ENCODE assay signal across 14 cellular contexts in genomic region chr7:50535291-50535711, GRCh38. TPM values are rescaled to one million over a fixed set of nuclear protein-coding genes. Genes with fewer than 3 reads are reported as not detected.
A peak's percentile ranks its signal among the peaks of the same experiment; 100 is the strongest.
DNase-seq lines count a peak whose midpoint lies in the region; ATAC-seq, FAIRE-seq and TF ChIP-seq lines count a peak whose summit lies in the region.
"Not testable (repeated sequence)": the region's sequence is repeated elsewhere in the genome, so short reads cannot be mapped to it uniquely, and the experiment has no call there.
"Had no signal": no experiment of that assay in that cellular context is flagged by ENCODE, and none has a peak within 500 bp of the region (broad histone marks: within the 10 kb centered on the region; RNA-seq: fewer than 3 reads in every experiment).

No MANE protein-coding gene starts in this region.

- TF ChIP-seq CTCF in CD14-positive monocyte (IDR thresholded peaks at IDR 0.05); HCT116 (IDR thresholded peaks at IDR 0.05 in 2 of 3, conservative IDR thresholded peaks at IDR 0.05 in 1 of 3; ENCODE audit: borderline replicate concordance in 1 of 3, insufficient read depth in 1 of 3, low read depth in 2 of 3, low read length in 2 of 3); Panc1 (IDR thresholded peaks at IDR 0.05); H1 (IDR thresholded peaks at IDR 0.05; ENCODE audit: control extremely low read depth in 1 of 3, insufficient read depth in 1 of 3, low read depth in 1 of 3, low read length in 3 of 3); glutamatergic neuron (IDR thresholded peaks at IDR 0.05; ENCODE audit: partially characterized antibody, unreplicated experiment): not testable (repeated sequence)

- H4K8ac ChIP-seq in H1 (ENCODE audit: extremely low read depth, insufficient read depth, low read length); neuronal stem cell (ENCODE audit: low read depth, low read length): not testable (repeated sequence)

- not testable (repeated sequence) for H3K18ac ChIP-seq in H1 (ENCODE audit: extremely low read depth, low read length); neuronal stem cell (ENCODE audit: low read length)

- H3K4me2 ChIP-seq in HCT116 (ENCODE audit: low read length), result peak overlapping the region; percentile 90
- not testable (repeated sequence) for H3K4me2 ChIP-seq in H1 (ENCODE audit: insufficient read depth in 1 of 2, low read depth in 2 of 2, low read length in 2 of 2); neuronal stem cell (ENCODE audit: insufficient read depth, low read length, poor library complexity, severe bottlenecking)

- not testable (repeated sequence) for H3K9me3 Mint-ChIP-seq in CD14-positive monocyte; activated T-cell treated with anti-CD3 and anti-CD28 coated beads, Interleukin-2, amount 50 U/mL, for 72 hours
- H3K9me3 Mint-ChIP-seq in glutamatergic neuron (ENCODE audit: unreplicated experiment), result peaks cover 24% of the 10 kb centered on the region

- ATAC-seq in HCT116, result peak; percentile 7
- ATAC-seq in Panc1; activated T-cell treated with anti-CD3 and anti-CD28 coated beads, Interleukin-2, amount 50 U/mL, for 72 hours (replicated peaks in 1 of 2): not testable (repeated sequence)

- H4K5ac ChIP-seq in H1 (ENCODE audit: insufficient read length, low read depth, low read length), result not testable (repeated sequence)

- CTCF ChIA-PET in HCT116 (lab: Charles Lee), result interaction anchor here (0.9 kb wide), 1 partner anchor 625 kb away, joined by 4 read pairs; no protein-coding TSS in a partner anchor
- CTCF ChIA-PET in Panc1 (lab: Charles Lee), result not testable (repeated sequence)
- CTCF ChIA-PET in H1 (lab: Charles Lee; ENCODE audit: partially characterized antibody), result interaction anchor here (0.7 to 1.3 kb wide), 3 partner anchors 21 to 64 kb away, joined by 3 to 5 read pairs (median 3); no protein-coding TSS in a partner anchor

- peaks cover 11% of the 10 kb centered on the region for H3K4me1 Mint-ChIP-seq in CD14-positive monocyte
- peaks cover 35% of the 10 kb centered on the region for H3K4me1 Mint-ChIP-seq in activated T-cell treated with anti-CD3 and anti-CD28 coated beads, Interleukin-2, amount 50 U/mL, for 72 hours (ENCODE audit: low read depth)
- H3K4me1 Mint-ChIP-seq in glutamatergic neuron (ENCODE audit: low read depth, unreplicated experiment), result peaks cover 36% of the 10 kb centered on the region

- POLR2A ChIA-PET in HCT116 (lab: Charles Lee); Panc1 (lab: Charles Lee); H1 (lab: Charles Lee; ENCODE audit: partially characterized antibody): not testable (repeated sequence)

- not testable (repeated sequence) for H3K79me2 ChIP-seq in HCT116 (ENCODE audit: insufficient read depth, low read length); H1 (ENCODE audit: control insufficient read depth in 1 of 2, insufficient read depth in 2 of 2, low read length in 2 of 2)

- not testable (repeated sequence) for TF ChIP-seq RAD21 in HCT116 (IDR thresholded peaks at IDR 0.05; ENCODE audit: low read depth); H1 (IDR thresholded peaks at IDR 0.05 in 1 of 2, conservative IDR thresholded peaks at IDR 0.05 in 1 of 2; ENCODE audit: low read depth in 2 of 2, low read length in 2 of 2)

- H2BK15ac ChIP-seq in H1 (ENCODE audit: low read length); neuronal stem cell (ENCODE audit: low read length): not testable (repeated sequence)

- not testable (repeated sequence) for H3K79me1 ChIP-seq in H1 (ENCODE audit: low read depth, low read length); neuronal stem cell (ENCODE audit: low read depth, low read length)

- H3K56ac ChIP-seq in H1 (replicated peaks; ENCODE audit: insufficient read length, low read depth, low read length), result not testable (repeated sequence)

- H2AFZ ChIP-seq in HCT116 (ENCODE audit: low read depth, low read length, poor library complexity, severe bottlenecking); H1 (ENCODE audit: low read length); neuronal stem cell (ENCODE audit: low read length): not testable (repeated sequence)

- H4K20me1 ChIP-seq in HCT116 (ENCODE audit: insufficient read depth); H1 (replicated peaks in 1 of 2; ENCODE audit: control insufficient read depth in 1 of 2, insufficient read depth in 2 of 2, low read length in 2 of 2): not testable (repeated sequence)

- H3K36me3 ChIP-seq in HCT116 (ENCODE audit: control insufficient read depth in 1 of 2, insufficient read depth in 2 of 2, low read length in 2 of 2); Panc1 (ENCODE audit: control insufficient read depth, insufficient read depth, low read length); H1 (ENCODE audit: control insufficient read depth in 2 of 4, insufficient read depth in 4 of 4, low read length in 3 of 4); neuronal stem cell (replicated peaks in 1 of 2; ENCODE audit: control insufficient read depth in 2 of 2, insufficient read depth in 2 of 2, low read length in 2 of 2): not testable (repeated sequence)

- not testable (repeated sequence) for H3K4ac ChIP-seq in H1 (replicated peaks; ENCODE audit: insufficient read length, low read depth, low read length); neuronal stem cell (ENCODE audit: low read length)

- H3K4me3 ChIP-seq in HCT116 (replicated peaks in 1 of 2; ENCODE audit: low read depth in 1 of 2, low read length in 2 of 2), result peak overlapping the region in 1 of 2 experiments; percentile 45; a peak in 1 of 4 replicates
- not testable (repeated sequence) for H3K4me3 ChIP-seq in Panc1 (ENCODE audit: low read depth in 2 of 2, low read length in 2 of 2); H1 (ENCODE audit: extremely low read depth in 1 of 4, insufficient read depth in 2 of 4, low read depth in 3 of 4, low read length in 4 of 4); neuronal stem cell (ENCODE audit: low read length in 2 of 2)

- not testable (repeated sequence) for DNase-seq in CD14-positive monocyte (ENCODE audit: low spot score); HCT116 (ENCODE audit: low read depth, low spot score); Panc1 (ENCODE audit: low read depth, low spot score); activated T-cell treated with anti-CD3 and anti-CD28 coated beads, Interleukin-2, amount 50 U/mL, for 72 hours; H1 (ENCODE audit: low read depth in 1 of 2, low spot score in 2 of 2); glutamatergic neuron; neuronal stem cell (ENCODE audit: low spot score)

- TSS peak; percentile 70 for BruUV-seq in HCT116 (replicated peaks; lab: Mats Ljungman, UMichigan)
- BruUV-seq in Panc1 (replicated peaks; lab: Mats Ljungman, UMichigan), result not testable (repeated sequence)

- not testable (repeated sequence) for H3K9me3 ChIP-seq in HCT116 (ENCODE audit: control insufficient read depth in 1 of 2, insufficient read depth in 1 of 2, low read depth in 1 of 2, low read length in 2 of 2); Panc1 (ENCODE audit: control insufficient read depth, insufficient read depth, low read depth, low read length); H1 (ENCODE audit: insufficient read depth in 2 of 2, low read depth in 1 of 2, low read length in 1 of 2); neuronal stem cell (replicated peaks in 1 of 2; ENCODE audit: control insufficient read depth in 2 of 2, insufficient read depth in 1 of 2, low read depth in 1 of 2, low read length in 2 of 2)

- in situ Hi-C loops in Panc1 (cut with HindIII; ENCODE audit: low pct_unique_long_range_greater_than_20kb, low sequenced_read_pairs), result not testable (repeated sequence)

- H3K9ac ChIP-seq in HCT116 (ENCODE audit: low read length), result 0 out of 2 replicates have a peak overlapping the region, but pooled peaks have one; percentile 30
- H3K9ac ChIP-seq in H1 (replicated peaks in 1 of 4; ENCODE audit: extremely low read depth in 1 of 4, low read depth in 3 of 4, low read length in 3 of 4), result not testable (repeated sequence)
- H3K9ac ChIP-seq in neuronal stem cell (ENCODE audit: low read depth, low read length, poor library complexity), result peak overlapping the region; percentile 10

- not testable (repeated sequence) for H4K91ac ChIP-seq in H1 (replicated peaks; ENCODE audit: insufficient read length, low read length)
- peak overlapping the region; percentile 11 for H4K91ac ChIP-seq in neuronal stem cell (ENCODE audit: low read depth, low read length, poor library complexity)

- H3K4me3 Mint-ChIP-seq in CD14-positive monocyte, result peak overlapping the region in 1 of 2 donors; percentile 24
- H3K4me3 Mint-ChIP-seq in activated T-cell treated with anti-CD3 and anti-CD28 coated beads, Interleukin-2, amount 50 U/mL, for 72 hours; glutamatergic neuron (ENCODE audit: unreplicated experiment): not testable (repeated sequence)

- peaks cover 32 to 48% of the 10 kb centered on the region in 2 experiments for H3K4me1 ChIP-seq in HCT116 (ENCODE audit: control insufficient read depth in 1 of 2, insufficient read depth in 2 of 2, low read length in 2 of 2)
- H3K4me1 ChIP-seq in Panc1 (ENCODE audit: control insufficient read depth, insufficient read depth, low read length); H1 (replicated peaks in 1 of 4; ENCODE audit: control insufficient read depth in 3 of 4, insufficient read depth in 4 of 4, low read length in 3 of 4); neuronal stem cell (ENCODE audit: control insufficient read depth in 2 of 2, insufficient read depth in 1 of 2, low read depth in 1 of 2, low read length in 2 of 2): not testable (repeated sequence)

- peak overlapping the region in 5 of 7 donors; percentile 63 to 82 (median 71) for H3K27ac Mint-ChIP-seq in CD14-positive monocyte
- H3K27ac Mint-ChIP-seq in activated T-cell treated with anti-CD3 and anti-CD28 coated beads, Interleukin-2, amount 50 U/mL, for 72 hours, result peak overlapping the region; percentile 18
- peak overlapping the region; percentile 87 for H3K27ac Mint-ChIP-seq in glutamatergic neuron (ENCODE audit: unreplicated experiment)

- not testable (repeated sequence) for H3K27me3 ChIP-seq in HCT116 (ENCODE audit: insufficient read depth, low read length); Panc1 (ENCODE audit: control insufficient read depth, insufficient read depth, low read length); H1 (replicated peaks in 1 of 4; ENCODE audit: control insufficient read depth in 3 of 4, extremely low read depth in 1 of 4, insufficient read depth in 3 of 4, low read length in 3 of 4); neuronal stem cell (ENCODE audit: control insufficient read depth in 3 of 3, insufficient read depth in 3 of 3, low read depth in 1 of 3, low read length in 3 of 3)

- peak overlapping the region; percentile 25; the same call in 1 of the 2 replicates for H3K27ac ChIP-seq in HCT116 (ENCODE audit: low read depth, low read length)
- H3K27ac ChIP-seq in Panc1 (ENCODE audit: low read length), result peak overlapping the region; percentile 32
- not testable (repeated sequence) for H3K27ac ChIP-seq in H1 (ENCODE audit: low read depth, low read length); neuronal stem cell (replicated peaks; ENCODE audit: low read length)

- not testable (repeated sequence) for H2BK5ac ChIP-seq in H1 (ENCODE audit: low read depth, low read length); neuronal stem cell (ENCODE audit: low read length)

- H3K36me3 Mint-ChIP-seq in CD14-positive monocyte; activated T-cell treated with anti-CD3 and anti-CD28 coated beads, Interleukin-2, amount 50 U/mL, for 72 hours (ENCODE audit: insufficient read depth in 2 of 2); glutamatergic neuron (ENCODE audit: unreplicated experiment): not testable (repeated sequence)

- H3K9me2 ChIP-seq in HCT116 (ENCODE audit: insufficient read depth), result not testable (repeated sequence)

- 90% methylated on average over 7 of the region's 7 CpGs; no CpG with 5 or more reads in 1 of the 2 experiments for WGBS in H1 (ENCODE audit: extremely low coverage in 1 of 2, insufficient coverage in 1 of 2, insufficient read length in 1 of 2, insufficient replicate concordance in 2 of 2, low coverage in 1 of 2, low lambda C conversion rate in 2 of 2, missing lambda C conversion rate in 1 of 2), 2 experiments
- no CpG with 5 or more reads among the region's 7 CpGs for WGBS in neuronal stem cell (ENCODE audit: extremely low coverage in 2 of 2, insufficient read length in 2 of 2, insufficient replicate concordance in 1 of 2), 2 donors

- not testable (repeated sequence) for H3K23me2 ChIP-seq in H1 (ENCODE audit: low read depth, low read length)

- H2BK120ac ChIP-seq in H1 (replicated peaks; ENCODE audit: low read depth, low read length); neuronal stem cell (ENCODE audit: low read depth, low read length): not testable (repeated sequence)

- not testable (repeated sequence) for TF ChIP-seq EP300 in H1 (IDR thresholded peaks at IDR 0.05; ENCODE audit: borderline replicate concordance in 1 of 2, low read depth in 2 of 2, low read length in 2 of 2)

- not testable (repeated sequence) for H2AK5ac ChIP-seq in H1 (ENCODE audit: low read depth, low read length); neuronal stem cell (ENCODE audit: low read depth, low read length)

- not testable (repeated sequence) for H3K27me3 Mint-ChIP-seq in CD14-positive monocyte (ENCODE audit: low read depth in 3 of 3)
- peaks cover 18% of the 10 kb centered on the region for H3K27me3 Mint-ChIP-seq in activated T-cell treated with anti-CD3 and anti-CD28 coated beads, Interleukin-2, amount 50 U/mL, for 72 hours (ENCODE audit: low read depth)
- peaks cover 17% of the 10 kb centered on the region for H3K27me3 Mint-ChIP-seq in glutamatergic neuron (ENCODE audit: unreplicated experiment)

- TF ChIP-seq POLR2A in HCT116 (IDR thresholded peaks at IDR 0.05; ENCODE audit: borderline replicate concordance, extremely low read depth, insufficient read depth, insufficient read length); H1 (IDR thresholded peaks at IDR 0.05; ENCODE audit: control extremely low read depth in 1 of 2, low read depth in 2 of 2, low read length in 2 of 2): not testable (repeated sequence)

- H2BK12ac ChIP-seq in H1 (ENCODE audit: low read depth, low read length), result 0 out of 2 replicates have a peak overlapping the region, but pooled peaks have one; percentile 33
- H2BK12ac ChIP-seq in neuronal stem cell (ENCODE audit: low read length), result not testable (repeated sequence)

- H2BK20ac ChIP-seq in H1 (ENCODE audit: low read length), result not testable (repeated sequence)

- not testable (repeated sequence) for FAIRE-seq in H1 (lab: Jason Lieb, UNC)

- intact Hi-C loops in CD14-positive monocyte (cut with micrococcal nuclease); HCT116 (cut with micrococcal nuclease); Panc1 (cut with micrococcal nuclease; ENCODE audit: unreplicated experiment): not testable (repeated sequence)

- RAD21 ChIA-PET in HCT116 (lab: Charles Lee; ENCODE audit: low non-redundant PET in 1 of 2, low total read pairs in 2 of 2, uncharacterized antibody in 2 of 2, unreplicated experiment in 2 of 2), result not testable (repeated sequence)

- not testable (repeated sequence) for H3K14ac ChIP-seq in H1 (ENCODE audit: insufficient read length); neuronal stem cell (ENCODE audit: low read length)

- not testable (repeated sequence) for H3K23ac ChIP-seq in H1 (ENCODE audit: insufficient read length); neuronal stem cell (ENCODE audit: low read depth, low read length, poor library complexity)

RNA-seq across cellular contexts. Expression of gene DDC, which starts 29.9 kb away (rescaled TPM):
- polyA plus RNA-seq in CD14-positive monocyte (not detected), H1 (2011; rRNA removed) (0.05 TPM in 1 of 2 replicates, not detected in the other)
- total RNA-seq in HCT116 (2021; ENCODE audit: unreplicated experiment) (not detected), Panc1 (2021; ENCODE audit: unreplicated experiment) (not detected), glutamatergic neuron (ENCODE audit: unreplicated experiment) (3.8 TPM)
- polyA plus RNA-seq in HCT116 (2012), result not detected in 2 replicates
- not detected for polyA plus RNA-seq in Panc1 (2012; ENCODE audit: insufficient read length)
- not detected for total RNA-seq in activated T-cell treated with anti-CD3 and anti-CD28 coated beads, Interleukin-2, amount 50 U/mL, for 72 hours
- not detected in 2 replicates for total RNA-seq in H1 (2021; fragmentation: NEBNext Ultra II Directional; extraction: Animal tissue kit (Norgen Biotek cat#: 25700))
- polyA plus RNA-seq in H1 (2011; cell fraction: cytosol; rRNA removed), result not detected
- polyA plus RNA-seq in H1 (2011; cell fraction: nucleus; rRNA removed), result 0.13 TPM
- polyA plus RNA-seq in H1 (2012, experiment 1 of 2), result not detected in 4 replicates
- not detected for polyA plus RNA-seq in H1 (2012, experiment 2 of 2)
- 0.10 TPM for polyA plus RNA-seq in H1 (2013, experiment 1 of 2)
- polyA plus RNA-seq in H1 (2013, experiment 2 of 2), result not detected
- not detected in 2 replicates for polyA minus RNA-seq in H1 (2011; rRNA and poly(A)+ RNA removed)
- polyA minus RNA-seq in H1 (2011; cell fraction: cytosol; rRNA and poly(A)+ RNA removed), result not detected
- not detected for polyA minus RNA-seq in H1 (2011; cell fraction: nucleus; rRNA and poly(A)+ RNA removed)
- not detected for polyA plus RNA-seq in neuronal stem cell (2013, experiment 1 of 2)
- polyA plus RNA-seq in neuronal stem cell (2013, experiment 2 of 2), result 0.11 TPM
- total RNA-seq: activated B cell treated with CpG ODN at 0.5 μM for 24 hours; activated CD4-positive, alpha-beta memory T cell treated with anti-CD3 and anti-CD28 coated beads for 36 hours; ascending aorta; H9; left ventricle myocardium inferior; occipital lobe; T-helper 2 cell treated with Interferon-gamma antibody and Interleukin-4, amounts not matched to agents 100 ng/mL and 5 ng/mL, for 36 hours had no signal

Comparison
In these comparisons a context has a peak if more than half of its experiments do, and no peak if none do; other contexts are left out.
1. H3K27ac Mint-ChIP-seq: peak in every context shown above with its lines; median percentile 87 in glutamatergic neuron; 71 in CD14-positive monocyte; 18 in activated T-cell treated with anti-CD3 and anti-CD28 coated beads, Interleukin-2, amount 50 U/mL, for 72 hours.